In genomic region chr2:178315083-178315482, GRCh38 we compare ENCODE assay signal across 25 cellular contexts.
"Had no signal": no experiment of that assay in that cellular context is flagged by ENCODE, and none has a peak within 500 bp of the region (broad histone marks: within the 10 kb centered on the region; RNA-seq: fewer than 3 reads in every experiment).

No MANE protein-coding gene starts in this region.

- H3K4me1 Mint-ChIP-seq: immature natural killer cell; memory B cell; naive B cell; neural progenitor cell; stimulated activated naive B cell treated with anti-CD40 and anti-IgM and Interleukin-4, amounts not matched to agents 10 μg/mL and 1 μg/mL and 100 μg/mL, for 72 hours had no signal

- H3K27ac ChIP-seq: dorsolateral prefrontal cortex, hepatocyte, neural progenitor cell, prostate gland, skin epidermis, spleen, thoracic aorta, transverse colon, upper lobe of right lung, uterus had no signal

- DNase-seq: dorsolateral prefrontal cortex; effector CD4-positive, alpha-beta T cell; head of caudate nucleus; immature natural killer cell; islet precursor cell; kidney glomerular epithelial cell; left colon; mucosa of descending colon; naive B cell; right cardiac atrium; spleen; stimulated activated naive B cell treated with anti-CD40 and anti-IgM and Interleukin-4, amounts not matched to agents 10 μg/mL and 1 μg/mL and 100 μg/mL, for 72 hours; transverse colon; upper lobe of right lung; uterus had no signal

- H3K36me3 ChIP-seq: neural progenitor cell, prostate gland, spleen, thoracic aorta, transverse colon, upper lobe of right lung, uterus had no signal

- H3K4me3 Mint-ChIP-seq: immature natural killer cell; memory B cell; mesothelial cell of epicardium; naive B cell; natural killer cell treated with Interleukin-12 subunit alpha and Interleukin-12 subunit beta and Interleukin-15 and Interleukin-18, amount 100 ng/mL, for 72 hours; neural progenitor cell; stimulated activated naive B cell treated with anti-CD40 and anti-IgM and Interleukin-4, amounts not matched to agents 10 μg/mL and 1 μg/mL and 100 μg/mL, for 72 hours; stimulated activated naive CD8-positive, alpha-beta T cell treated with anti-CD3 and anti-CD28 coated beads, Interleukin-15, Interleukin-2, amounts not matched to agents 100 ng/mL and 50 ng/mL, for 24 hours had no signal

- H3K27ac Mint-ChIP-seq: immature natural killer cell; memory B cell; mesothelial cell of epicardium; naive B cell; natural killer cell treated with Interleukin-12 subunit alpha and Interleukin-12 subunit beta and Interleukin-15 and Interleukin-18, amount 100 ng/mL, for 72 hours; neural progenitor cell; stimulated activated naive B cell treated with anti-CD40 and anti-IgM and Interleukin-4, amounts not matched to agents 10 μg/mL and 1 μg/mL and 100 μg/mL, for 72 hours; stimulated activated naive CD8-positive, alpha-beta T cell treated with anti-CD3 and anti-CD28 coated beads, Interleukin-15, Interleukin-2, amounts not matched to agents 100 ng/mL and 50 ng/mL, for 24 hours had no signal

- ATAC-seq: left colon; mucosa of descending colon; natural killer cell treated with Interleukin-12 subunit alpha and Interleukin-12 subunit beta and Interleukin-15 and Interleukin-18, amount 100 ng/mL, for 72 hours; stimulated activated naive B cell treated with anti-CD40 and anti-IgM and Interleukin-4, amounts not matched to agents 10 μg/mL and 1 μg/mL and 100 μg/mL, for 72 hours; upper lobe of right lung had no signal

- H3K4me1 ChIP-seq: neural progenitor cell, prostate gland, spleen, upper lobe of right lung, uterus had no signal

- H3K9me3 Mint-ChIP-seq: immature natural killer cell; natural killer cell treated with Interleukin-12 subunit alpha and Interleukin-12 subunit beta and Interleukin-15 and Interleukin-18, amount 100 ng/mL, for 72 hours; stimulated activated naive B cell treated with anti-CD40 and anti-IgM and Interleukin-4, amounts not matched to agents 10 μg/mL and 1 μg/mL and 100 μg/mL, for 72 hours; stimulated activated naive CD8-positive, alpha-beta T cell treated with anti-CD3 and anti-CD28 coated beads, Interleukin-15, Interleukin-2, amounts not matched to agents 100 ng/mL and 50 ng/mL, for 24 hours had no signal

- H3K4me3 ChIP-seq: dorsolateral prefrontal cortex, hepatocyte, lung, mucosa of descending colon, neural progenitor cell, prostate gland, skin epidermis, spleen, thoracic aorta, transverse colon, upper lobe of right lung, uterus had no signal

- H3K36me3 Mint-ChIP-seq: immature natural killer cell; memory B cell; mesothelial cell of epicardium; naive B cell; natural killer cell treated with Interleukin-12 subunit alpha and Interleukin-12 subunit beta and Interleukin-15 and Interleukin-18, amount 100 ng/mL, for 72 hours; stimulated activated naive B cell treated with anti-CD40 and anti-IgM and Interleukin-4, amounts not matched to agents 10 μg/mL and 1 μg/mL and 100 μg/mL, for 72 hours had no signal

- H3K9me3 ChIP-seq: mucosa of descending colon, prostate gland, spleen, thoracic aorta, transverse colon, upper lobe of right lung, uterus had no signal

- H3K27me3 ChIP-seq: dorsolateral prefrontal cortex, hepatocyte, neural progenitor cell, spleen, transverse colon, upper lobe of right lung, uterus had no signal
